29 cellular contexts compared by ENCODE assay signal in genomic region chr9:136286359-136286986, GRCh38. TPM values are rescaled to one million over a fixed set of nuclear protein-coding genes. Genes with fewer than 3 reads are reported as not detected.
"Had no signal": no experiment of that assay in that cellular context is flagged by ENCODE, and none has a peak within 500 bp of the region (broad histone marks: within the 10 kb centered on the region; RNA-seq: fewer than 3 reads in every experiment).

No MANE protein-coding gene starts in this region.

- H3K36me3 ChIP-seq: ascending aorta, cardiac muscle cell, Peyer's patch had no signal

- H3K9me3 Mint-ChIP-seq: activated naive CD4-positive, alpha-beta T cell treated with anti-CD3 and anti-CD28 coated beads, Interleukin-2, amount 50 U/mL, for 24 hours; activated naive CD8-positive, alpha-beta T cell treated with anti-CD3 and anti-CD28 coated beads, Interleukin-2, amount 10 ng/mL, durations not matched to agents 7 days and 5 days; activated T-cell treated with anti-CD3 and anti-CD28 coated beads, Interleukin-2, amount 50 U/mL, for 24 hours; activated T-helper 2 cell treated with anti-CD3 and anti-CD28 coated beads, Interferon-gamma antibody, Interleukin-2, Interleukin-4, amounts not matched to agents 10 μg/mL and 5 μg/mL and 100 μg/mL, durations not matched to agents 14 hours and 24 hours and 36 hours had no signal

- H3K27ac Mint-ChIP-seq: activated CD8-positive, alpha-beta T cell treated with anti-CD3 and anti-CD28 coated beads, Interleukin-2, amount 10 ng/mL, durations not matched to agents 7 days and 5 days; activated naive CD4-positive, alpha-beta T cell treated with anti-CD3 and anti-CD28 coated beads, Interleukin-2, amount 50 U/mL, for 24 hours; activated naive CD8-positive, alpha-beta T cell treated with anti-CD3 and anti-CD28 coated beads, Interleukin-2, amount 10 ng/mL, durations not matched to agents 7 days and 5 days; activated T-cell treated with anti-CD3 and anti-CD28 coated beads, Interleukin-2, amount 50 U/mL, for 24 hours; activated T-helper 2 cell treated with anti-CD3 and anti-CD28 coated beads, Interferon-gamma antibody, Interleukin-2, Interleukin-4, amounts not matched to agents 10 μg/mL and 5 μg/mL and 100 μg/mL, durations not matched to agents 14 hours and 24 hours and 36 hours had no signal

- H3K27me3 ChIP-seq: ascending aorta, cardiac muscle cell, Peyer's patch had no signal

- DNase-seq: activated CD4-positive, alpha-beta T cell treated with anti-CD3 and anti-CD28 coated beads for 1 hour; activated CD4-positive, alpha-beta T cell treated with anti-CD3 and anti-CD28 coated beads for 48 hours; activated CD4-positive, alpha-beta T cell treated with anti-CD3 and anti-CD28 coated beads, Interleukin-2, amount 50 U/mL, for 4 hours; activated CD4-positive, CD25-positive, alpha-beta regulatory T cell; activated CD8-positive, alpha-beta T cell treated with anti-CD3 and anti-CD28 coated beads, Interleukin-2, amount 10 ng/mL, durations not matched to agents 7 days and 5 days; activated gamma-delta T cell; activated naive CD4-positive, alpha-beta T cell treated with Interleukin-2 at 50 U/mL for 16 hours; activated naive CD8-positive, alpha-beta T cell treated with anti-CD3 and anti-CD28 coated beads, Interleukin-2, amount 10 ng/mL, durations not matched to agents 7 days and 5 days; activated T-cell treated with anti-CD3 and anti-CD28 coated beads, Interleukin-2, amount 50 U/mL, for 24 hours; amygdala; NCI-H1092 treated with DMSO at 0.1 percent for 48 hours; NCI-H1417 treated with DMSO at 0.1 percent for 48 hours; NCI-H187 treated with DMSO at 0.1 percent for 48 hours; NCI-H2081; NCI-H345; NCI-H524 treated with DMSO at 0.1 percent for 48 hours; PC-3; Peyer's patch; RPMI8226; SW 1271; T-helper 1 cell; T-helper 2 cell; T-helper 9 cell had no signal

- H3K27ac ChIP-seq: ascending aorta, cardiac muscle cell, Peyer's patch, VCaP had no signal

- H3K9me3 ChIP-seq: ascending aorta, Peyer's patch had no signal

- H3K27me3 Mint-ChIP-seq: activated naive CD8-positive, alpha-beta T cell treated with anti-CD3 and anti-CD28 coated beads, Interleukin-2, amount 10 ng/mL, durations not matched to agents 7 days and 5 days had no signal

- H3K4me3 Mint-ChIP-seq: activated CD8-positive, alpha-beta T cell treated with anti-CD3 and anti-CD28 coated beads, Interleukin-2, amount 10 ng/mL, durations not matched to agents 7 days and 5 days; activated naive CD4-positive, alpha-beta T cell treated with anti-CD3 and anti-CD28 coated beads, Interleukin-2, amount 50 U/mL, for 24 hours; activated naive CD8-positive, alpha-beta T cell treated with anti-CD3 and anti-CD28 coated beads, Interleukin-2, amount 10 ng/mL, durations not matched to agents 7 days and 5 days; activated T-cell treated with anti-CD3 and anti-CD28 coated beads, Interleukin-2, amount 50 U/mL, for 24 hours had no signal

- H3K36me3 Mint-ChIP-seq: activated naive CD4-positive, alpha-beta T cell treated with anti-CD3 and anti-CD28 coated beads, Interleukin-2, amount 50 U/mL, for 24 hours; activated naive CD8-positive, alpha-beta T cell treated with anti-CD3 and anti-CD28 coated beads, Interleukin-2, amount 10 ng/mL, durations not matched to agents 7 days and 5 days had no signal

- ATAC-seq: activated CD8-positive, alpha-beta T cell treated with anti-CD3 and anti-CD28 coated beads, Interleukin-2, amount 10 ng/mL, durations not matched to agents 7 days and 5 days; PC-3 had no signal

- H3K4me3 ChIP-seq: ascending aorta, cardiac muscle cell, Peyer's patch had no signal

RNA-seq across cellular contexts. Expression of gene CCDC187, which starts 17.4 kb away (rescaled TPM):
- total RNA-seq: activated CD8-positive, alpha-beta T cell treated with anti-CD3 and anti-CD28 coated beads, Interleukin-2, amount 10 ng/mL, durations not matched to agents 7 days and 5 days; activated naive CD8-positive, alpha-beta T cell treated with anti-CD3 and anti-CD28 coated beads, Interleukin-2, amount 10 ng/mL, durations not matched to agents 7 days and 5 days; activated T-helper 2 cell treated with anti-CD3 and anti-CD28 coated beads, Interferon-gamma antibody, Interleukin-2, Interleukin-4, amounts not matched to agents 10 μg/mL and 5 μg/mL and 100 μg/mL, durations not matched to agents 14 hours and 24 hours and 36 hours; M059J had no signal
